16 cellular contexts compared by ENCODE assay signal in the genomic region with DNA sequence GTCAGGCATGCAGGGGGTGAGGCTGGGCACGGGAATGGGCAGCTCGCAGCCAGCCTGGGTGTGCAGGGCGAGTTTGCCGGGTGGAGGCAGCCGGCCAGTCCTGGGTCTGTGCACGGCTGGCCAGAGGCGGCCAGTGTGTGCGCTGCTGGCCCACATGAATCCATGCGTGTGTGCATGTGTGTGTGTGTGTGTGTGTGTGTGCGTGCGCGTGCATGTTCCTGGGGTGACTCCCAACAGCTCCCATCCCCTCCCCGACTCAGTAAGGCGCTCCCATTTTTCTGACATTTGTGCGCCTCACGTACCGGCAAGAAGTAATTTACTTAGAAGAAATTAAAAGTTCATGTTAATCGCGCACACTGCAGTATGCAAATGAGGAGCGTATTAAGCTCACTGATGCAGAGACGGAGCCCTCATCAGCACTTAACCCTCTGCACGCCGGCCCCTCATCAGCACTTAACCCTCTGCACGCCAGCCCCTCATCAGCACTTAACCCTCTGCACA.
"Had no signal": no experiment of that assay in that cellular context is flagged by ENCODE, and none has a peak within 500 bp of the region (broad histone marks: within the 10 kb centered on the region; RNA-seq: fewer than 3 reads in every experiment).

No MANE protein-coding gene starts in this region.

- DNase-seq: activated gamma-delta T cell treated with Interleukin-2 at 50 U/mL for 16 hours; activated T-cell treated with anti-CD3 and anti-CD28 coated beads, Interleukin-2, amount 50 U/mL, for 4 hours; colonic mucosa; effector CD4-positive, alpha-beta T cell; stimulated activated naive CD8-positive, alpha-beta T cell treated with anti-CD3 and anti-CD28 coated beads, Interleukin-15, amount 100 ng/mL, for 72 hours; T1000 had no signal

- H3K27me3 ChIP-seq: cardiac muscle cell, colonic mucosa, testis had no signal

- H3K4me3 Mint-ChIP-seq: activated CD4-positive, alpha-beta memory T cell treated with anti-CD3 and anti-CD28 coated beads for 36 hours; activated T-cell treated with anti-CD3 and anti-CD28 coated beads, Interleukin-2, amount 50 U/mL, for 4 hours; naive thymus-derived CD4-positive, alpha-beta T cell; stimulated activated naive CD8-positive, alpha-beta T cell treated with anti-CD3 and anti-CD28 coated beads, Interleukin-15, amount 100 ng/mL, for 72 hours; T-cell had no signal

- H3K27ac Mint-ChIP-seq: activated CD4-positive, alpha-beta memory T cell treated with anti-CD3 and anti-CD28 coated beads for 36 hours; stimulated activated naive CD8-positive, alpha-beta T cell treated with anti-CD3 and anti-CD28 coated beads, Interleukin-15, amount 100 ng/mL, for 72 hours; T-cell had no signal

- H3K36me3 Mint-ChIP-seq: activated CD4-positive, alpha-beta memory T cell treated with anti-CD3 and anti-CD28 coated beads for 36 hours; naive thymus-derived CD4-positive, alpha-beta T cell; T-cell had no signal

- H3K27ac ChIP-seq: cardiac muscle cell, colonic mucosa, psoas muscle, testis, upper lobe of right lung had no signal

- H3K4me1 ChIP-seq: colonic mucosa, psoas muscle, testis, upper lobe of right lung had no signal

- H3K9me3 ChIP-seq: colonic mucosa, psoas muscle, testis, upper lobe of right lung had no signal

- H3K4me3 ChIP-seq: cardiac muscle cell, colonic mucosa, lung, psoas muscle, testis, upper lobe of right lung had no signal

- ATAC-seq: psoas muscle had no signal

- H3K36me3 ChIP-seq: cardiac muscle cell, colonic mucosa, upper lobe of right lung had no signal

- H3K9me3 Mint-ChIP-seq: activated CD4-positive, alpha-beta memory T cell treated with anti-CD3 and anti-CD28 coated beads for 36 hours; activated T-cell treated with anti-CD3 and anti-CD28 coated beads, Interleukin-2, amount 50 U/mL, for 4 hours; stimulated activated naive CD8-positive, alpha-beta T cell treated with anti-CD3 and anti-CD28 coated beads, Interleukin-15, amount 100 ng/mL, for 72 hours; T-cell had no signal

- FAIRE-seq: astrocyte, frontal cortex had no signal
